20 cellular contexts compared by ENCODE assay signal in the genomic region with DNA sequence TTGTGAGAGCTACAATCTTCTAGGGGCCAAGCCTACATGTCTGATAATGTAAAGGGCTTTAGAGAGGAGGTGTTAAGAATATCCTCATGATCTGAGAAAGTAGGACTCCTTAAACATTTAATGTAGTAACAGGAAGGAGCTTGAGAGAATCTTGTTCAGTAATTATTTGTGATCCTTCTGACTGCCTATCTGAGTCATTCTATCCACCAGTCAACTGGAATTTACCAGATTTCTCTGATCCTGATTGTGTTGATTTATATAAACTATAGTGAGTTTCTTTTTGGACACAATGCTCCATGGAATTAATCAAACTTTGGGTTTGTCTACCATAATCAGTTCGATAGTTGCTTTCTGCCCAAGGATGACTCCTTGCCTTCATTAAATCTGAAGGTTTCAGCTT.
"Had no signal": no experiment of that assay in that cellular context is flagged by ENCODE, and none has a peak within 500 bp of the region (broad histone marks: within the 10 kb centered on the region; RNA-seq: fewer than 3 reads in every experiment).

No MANE protein-coding gene starts in this region.

- DNase-seq: Karpas-422, KG1, MM.1S, NCI-H1092 treated with DMSO at 0.1 percent for 48 hours, NCI-H1436 treated with DMSO at 0.1 percent for 48 hours, NCI-H1694, NCI-H187 treated with DMSO at 0.1 percent for 48 hours, NCI-H2029 treated with DMSO at 0.1 percent for 48 hours, NCI-H226, NCI-H446, NCI-H510A, NCI-H524 treated with DMSO at 0.1 percent for 48 hours, NCI-H69, NCI-H774, Right ventricle myocardium superior, RPMI8226, SIG-M5 had no signal

- FAIRE-seq: RCC 7860 had no signal

- H3K36me3 ChIP-seq: SJSA1 had no signal

- H3K9me3 ChIP-seq: SJSA1 had no signal

- H3K27ac ChIP-seq: SJSA1, SK-N-MC had no signal

- H3K27me3 ChIP-seq: SJSA1 had no signal

- H3K4me3 ChIP-seq: SJSA1, SK-N-MC had no signal

- H3K4me1 ChIP-seq: SJSA1 had no signal
